24 cellular contexts compared by ENCODE assay signal in the genomic region with DNA sequence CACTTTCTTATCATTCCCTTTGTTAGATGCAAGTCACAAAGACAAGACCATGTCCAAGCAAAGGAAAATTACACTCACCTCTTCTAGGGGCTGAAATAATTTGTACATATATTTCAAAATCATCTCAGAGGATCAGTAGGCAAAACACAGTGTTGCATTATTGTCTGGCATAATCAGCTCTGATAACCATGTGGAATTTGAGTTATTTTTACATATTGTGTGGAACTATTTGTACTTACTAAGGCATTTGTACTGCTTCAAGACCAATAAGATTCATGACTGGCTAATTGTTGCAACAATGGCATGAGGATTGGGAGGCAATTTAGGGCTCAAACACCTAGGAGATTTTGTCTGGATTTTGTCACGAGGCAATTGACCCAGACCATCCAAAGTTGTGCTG.
DNase-seq lines count a peak whose midpoint lies in the region; ATAC-seq, FAIRE-seq and TF ChIP-seq lines count a peak whose summit lies in the region.
"Had no signal": no experiment of that assay in that cellular context is flagged by ENCODE, and none has a peak within 500 bp of the region (broad histone marks: within the 10 kb centered on the region; RNA-seq: fewer than 3 reads in every experiment).

No MANE protein-coding gene starts in this region.

- H3K9me3 ChIP-seq in A549: no peaks in the 10 kb centered on the region
- H3K9me3 ChIP-seq in SK-N-MC (ENCODE audit: low read depth, low read length): no peaks in the 10 kb centered on the region
- H3K9me3 ChIP-seq: BE2C, BLaER1 had no signal

- WGBS in A549 (ENCODE audit: missing lambda C conversion rate): 14% methylated on average over 1 of the region's 1 CpG

- DNase-seq in A549 (ENCODE audit: low read depth in 1 of 2, low spot score in 1 of 2) (no peak), SK-N-MC (ENCODE audit: low read depth, low spot score) (no peak), amniotic epithelial cell (ENCODE audit: low read depth) (peak; percentile 66), iris pigment epithelial cell (ENCODE audit: low read depth) (peak; percentile 6), osteocyte (ENCODE audit: extremely low spot score, unreplicated experiment) (no peak), posterior vena cava (ENCODE audit: low spot score) (no peak)
- no peak for DNase-seq in activated naive CD4-positive, alpha-beta T cell treated with anti-CD3 and anti-CD28 coated beads for 36 hours
- DNase-seq: ACHN; BE2C; C1 segment of cervical spinal cord; CD4-positive, alpha-beta memory T cell; CD4-positive, CD25-positive, alpha-beta regulatory T cell; CD8-positive, alpha-beta memory T cell; COR-L47; DMS79 treated with DMSO at 0.1 percent for 48 hours; GF-D8 had no signal

- H3K36me3 ChIP-seq in SK-N-MC (ENCODE audit: insufficient read depth, low read length): no peaks in the 10 kb centered on the region
- H3K36me3 ChIP-seq: BE2C, BLaER1 had no signal

- no peak overlapping the region for H3K27ac ChIP-seq in A549
- 0 out of 2 replicates have a peak overlapping the region, but pooled peaks have one; percentile 14 for H3K27ac ChIP-seq in SK-N-MC
- H3K27ac ChIP-seq: 22Rv1, BLaER1 had no signal

- TF ChIP-seq RAD21 in A549 (conservative IDR thresholded peaks at IDR 0.05 in 1 of 2, IDR thresholded peaks at IDR 0.05 in 1 of 2): no peak

- H3K4me3 ChIP-seq in A549 (no peak overlapping the region), SK-N-MC (no peak overlapping the region)
- H3K4me3 ChIP-seq: BLaER1 had no signal

- no peak overlapping the region for H3K9ac ChIP-seq in SK-N-MC (ENCODE audit: insufficient read length)
- H3K9ac ChIP-seq: BLaER1 had no signal

- no peak overlapping the region for H3K4me3 Mint-ChIP-seq in activated naive CD4-positive, alpha-beta T cell treated with anti-CD3 and anti-CD28 coated beads for 36 hours
- no peak overlapping the region for H3K4me3 Mint-ChIP-seq in osteocyte (ENCODE audit: unreplicated experiment)
- H3K4me3 Mint-ChIP-seq: CD14-positive monocyte; CD4-positive, alpha-beta memory T cell; CD4-positive, CD25-positive, alpha-beta regulatory T cell; CD8-positive, alpha-beta memory T cell had no signal

- intact Hi-C loops in activated naive CD4-positive, alpha-beta T cell treated with anti-CD3 and anti-CD28 coated beads for 36 hours (cut with micrococcal nuclease): no loop called here
- intact Hi-C loops in posterior vena cava (cut with DNase I): no loop called here

- H3K27me3 Mint-ChIP-seq in activated naive CD4-positive, alpha-beta T cell treated with anti-CD3 and anti-CD28 coated beads for 36 hours (ENCODE audit: low read depth): no peaks in the 10 kb centered on the region
- H3K27me3 Mint-ChIP-seq in osteocyte (ENCODE audit: unreplicated experiment): no peaks in the 10 kb centered on the region
- H3K27me3 Mint-ChIP-seq: CD4-positive, alpha-beta memory T cell; CD4-positive, CD25-positive, alpha-beta regulatory T cell; CD8-positive, alpha-beta memory T cell had no signal

- TF ChIP-seq CTCF in A549 (IDR thresholded peaks at IDR 0.05): no peak
- no peak for TF ChIP-seq CTCF in osteocyte (IDR thresholded peaks at IDR 0.05)

- peaks cover 2% of the 10 kb centered on the region for H3K9me3 Mint-ChIP-seq in activated naive CD4-positive, alpha-beta T cell treated with anti-CD3 and anti-CD28 coated beads for 36 hours
- H3K9me3 Mint-ChIP-seq in osteocyte (ENCODE audit: unreplicated experiment): peaks cover 3% of the 10 kb centered on the region

- no peak for TF ChIP-seq POLR2A in A549 (IDR thresholded peaks at IDR 0.05; ENCODE audit: low read length)

- no peaks in the 10 kb centered on the region for H3K4me1 Mint-ChIP-seq in activated naive CD4-positive, alpha-beta T cell treated with anti-CD3 and anti-CD28 coated beads for 36 hours (ENCODE audit: low read depth)
- H3K4me1 Mint-ChIP-seq in osteocyte (ENCODE audit: unreplicated experiment): peaks cover 5% of the 10 kb centered on the region
- H3K4me1 Mint-ChIP-seq: CD14-positive monocyte; CD4-positive, alpha-beta memory T cell; CD4-positive, CD25-positive, alpha-beta regulatory T cell; CD8-positive, alpha-beta memory T cell had no signal

- no peaks in the 10 kb centered on the region for H3K36me3 Mint-ChIP-seq in activated naive CD4-positive, alpha-beta T cell treated with anti-CD3 and anti-CD28 coated beads for 36 hours (ENCODE audit: low read depth)
- no peaks in the 10 kb centered on the region for H3K36me3 Mint-ChIP-seq in osteocyte (ENCODE audit: unreplicated experiment)
- H3K36me3 Mint-ChIP-seq: CD14-positive monocyte; CD4-positive, alpha-beta memory T cell; CD4-positive, CD25-positive, alpha-beta regulatory T cell; CD8-positive, alpha-beta memory T cell had no signal

- no peak for TF ChIP-seq EP300 in A549 (IDR thresholded peaks at IDR 0.05)

- ATAC-seq in A549 (no peak), GM18907 (IDR thresholded peaks at IDR 0.05; ENCODE audit: unreplicated experiment) (no peak)

- no peaks in the 10 kb centered on the region for H3K4me1 ChIP-seq in A549
- H3K4me1 ChIP-seq: BLaER1 had no signal

- H3K27ac Mint-ChIP-seq in activated naive CD4-positive, alpha-beta T cell treated with anti-CD3 and anti-CD28 coated beads for 36 hours: no peak overlapping the region
- no peak overlapping the region for H3K27ac Mint-ChIP-seq in osteocyte (ENCODE audit: unreplicated experiment)
- H3K27ac Mint-ChIP-seq: CD14-positive monocyte; CD4-positive, alpha-beta memory T cell; CD4-positive, CD25-positive, alpha-beta regulatory T cell; CD8-positive, alpha-beta memory T cell had no signal

- H3K4me2 ChIP-seq in A549: no peak overlapping the region
- H3K4me2 ChIP-seq: BLaER1 had no signal

- CTCF ChIA-PET in A549 (lab: Yijun Ruan, JAX): interaction anchor here (0.6 to 0.9 kb wide), 2 partner anchors 21 to 577 kb away, joined by 3 read pairs; no protein-coding TSS in a partner anchor
- CTCF ChIA-PET in activated naive CD4-positive, alpha-beta T cell treated with anti-CD3 and anti-CD28 coated beads for 36 hours (lab: Charles Lee): no interaction called here

- peak; percentile 63 for FAIRE-seq in A549 (lab: Jason Lieb, UNC)
- FAIRE-seq: G401.6, GM12891, GM18507, GM19239 had no signal

- POLR2A ChIA-PET in A549 (lab: Yijun Ruan, JAX): no interaction called here

TF ChIP-seq in A549, 52 proteins besides CTCF, POLR2A, EP300 and RAD21:
- TF ChIP-seq RFX5 (IDR thresholded peaks at IDR 0.05) (no peak), HEYL (CRISPR knock-in tag; IDR thresholded peaks at IDR 0.05) (no peak), FOSL2 (IDR thresholded peaks at IDR 0.05) (no peak), FOSL2 (CRISPR knock-in tag; IDR thresholded peaks at IDR 0.05) (no peak), E2F6 (IDR thresholded peaks at IDR 0.05; ENCODE audit: borderline replicate concordance, low read depth) (no peak), CHD2 (IDR thresholded peaks at IDR 0.05; ENCODE audit: low read length, partially characterized antibody) (no peak)
- TF ChIP-seq, protein P1, sequence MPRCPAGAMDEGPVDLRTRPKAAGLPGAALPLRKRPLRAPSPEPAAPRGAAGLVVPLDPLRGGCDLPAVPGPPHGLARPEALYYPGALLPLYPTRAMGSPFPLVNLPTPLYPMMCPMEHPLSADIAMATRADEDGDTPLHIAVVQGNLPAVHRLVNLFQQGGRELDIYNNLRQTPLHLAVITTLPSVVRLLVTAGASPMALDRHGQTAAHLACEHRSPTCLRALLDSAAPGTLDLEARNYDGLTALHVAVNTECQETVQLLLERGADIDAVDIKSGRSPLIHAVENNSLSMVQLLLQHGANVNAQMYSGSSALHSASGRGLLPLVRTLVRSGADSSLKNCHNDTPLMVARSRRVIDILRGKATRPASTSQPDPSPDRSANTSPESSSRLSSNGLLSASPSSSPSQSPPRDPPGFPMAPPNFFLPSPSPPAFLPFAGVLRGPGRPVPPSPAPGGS (IDR thresholded peaks at IDR 0.05): no peak

Comparison
In these comparisons a context has a peak if more than half of its experiments do, and no peak if none do; other contexts are left out.
1. DNase-seq: peak in amniotic epithelial cell (single experiment) and iris pigment epithelial cell (single experiment); none in A549 (0 of 2), SK-N-MC (single experiment), activated naive CD4-positive, alpha-beta T cell treated with anti-CD3 and anti-CD28 coated beads for 36 hours (single experiment), osteocyte (single experiment) and posterior vena cava (single experiment).